In the genomic region with DNA sequence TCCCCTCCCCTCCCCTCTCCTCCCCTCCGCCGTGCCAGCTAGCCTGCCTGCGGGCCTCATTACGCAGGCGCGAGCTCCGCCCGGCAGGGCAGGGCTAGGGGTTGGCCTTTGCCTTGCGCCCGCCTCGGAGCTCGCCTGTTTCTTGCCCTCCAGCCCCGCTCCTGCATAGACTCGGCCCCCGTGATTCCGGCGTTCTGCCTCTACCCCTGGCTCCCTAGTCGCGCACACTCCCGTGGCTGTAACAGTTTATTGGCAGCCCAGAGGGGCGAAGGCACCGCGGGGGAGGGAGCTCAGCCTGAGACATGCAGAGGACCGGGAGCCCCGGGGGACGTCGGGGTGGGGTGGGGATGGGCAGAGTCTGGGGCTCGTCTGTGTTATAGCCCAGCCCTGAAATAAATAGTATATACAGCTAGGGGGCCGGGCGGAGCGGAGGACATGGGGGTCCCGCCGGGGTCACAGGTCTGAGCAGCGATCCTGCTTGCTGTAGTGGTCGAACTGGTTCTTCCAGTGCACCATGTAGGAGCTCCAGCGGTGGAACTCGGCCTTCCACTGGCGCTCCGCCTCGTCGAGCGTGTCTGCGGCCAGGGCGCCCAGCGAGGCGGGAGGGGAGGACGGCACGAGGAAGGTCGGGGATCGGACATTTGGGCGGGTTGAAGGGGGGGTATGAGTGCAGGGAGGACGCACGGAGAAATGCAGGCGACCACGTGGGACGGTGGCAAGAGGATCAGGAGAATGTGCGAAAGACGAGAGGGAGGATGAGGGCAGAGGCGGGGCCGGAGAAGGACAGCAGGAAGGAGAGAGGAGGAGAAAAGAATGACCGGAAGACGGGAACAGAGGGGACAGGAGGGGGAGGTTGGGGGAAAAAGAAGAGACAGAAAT, we compare ENCODE assay signal across 8 cellular contexts. TPM values are rescaled to one million over a fixed set of nuclear protein-coding genes. Genes with fewer than 3 reads are reported as not detected.
DNase-seq lines count a peak whose midpoint lies in the region; ATAC-seq, FAIRE-seq and TF ChIP-seq lines count a peak whose summit lies in the region.

No MANE protein-coding gene starts in this region.

- peak overlapping the region; percentile 59 for H3K4me3 ChIP-seq in GM12875 (ENCODE audit: low read depth, low read length)
- H3K4me3 ChIP-seq in right cardiac atrium (ENCODE audit: low read length) = peak overlapping the region; percentile 51

- peaks cover 18% of the 10 kb centered on the region for H3K36me3 Mint-ChIP-seq in T-helper 17 cell (ENCODE audit: low read depth)

- H3K27ac Mint-ChIP-seq in T-helper 17 cell = peak overlapping the region; percentile 29

- H3K27me3 Mint-ChIP-seq in T-helper 17 cell = peaks cover 21% of the 10 kb centered on the region

- H3K9me3 ChIP-seq in T-helper 17 cell (ENCODE audit: control insufficient read depth, low read length, poor library complexity, severe bottlenecking) (no peaks in the 10 kb centered on the region), right cardiac atrium (ENCODE audit: control insufficient read depth, low read length) (no peaks in the 10 kb centered on the region)

- H3K4me3 Mint-ChIP-seq in T-helper 17 cell = peak overlapping the region; percentile 90

- peaks cover 4% of the 10 kb centered on the region for H3K4me1 ChIP-seq in right cardiac atrium (ENCODE audit: control insufficient read depth, insufficient read depth, low read length)

- peaks cover 42% of the 10 kb centered on the region for H3K4me1 Mint-ChIP-seq in T-helper 17 cell

- no peaks in the 10 kb centered on the region for H3K27me3 ChIP-seq in right cardiac atrium (ENCODE audit: control insufficient read depth, insufficient read depth)

- FAIRE-seq in urothelium cell line (lab: Jason Lieb, UNC) = peak; percentile 98

- peak; percentile 83 to 86 for DNase-seq in NCI-H187 (lab: John Stamatoyannopoulos, UW)
- peak; percentile 88 to 93 (median 90) for DNase-seq in T-helper 17 cell
- DNase-seq in right cardiac atrium = peak; percentile 96 to 98 (median 98)
- peak; percentile 60 for DNase-seq in pulmonary artery endothelial cell (ENCODE audit: low read depth, low spot score)
- DNase-seq in urothelium cell line (ENCODE audit: low spot score) = peak; percentile 100

- H3K27ac ChIP-seq in angular gyrus (ENCODE audit: low read depth, low read length) (peak overlapping the region; percentile 78), right cardiac atrium (ENCODE audit: low read length) (peak overlapping the region; percentile 88)

- under 1% methylated on average over 62 of the region's 62 CpGs for WGBS in right cardiac atrium

- intact Hi-C loops in right cardiac atrium (cut with DNase I) = loop anchor here in 1 of 4 donors (10.0 kb wide), 1 partner anchor 275 kb away; a partner anchor contains a TSS

- no peak for TF ChIP-seq CTCF in GM12875 (IDR thresholded peaks at IDR 0.05; ENCODE audit: borderline replicate concordance, insufficient read depth, low read depth, low read length)

- peak; percentile 50 for ATAC-seq in HG02840 (IDR thresholded peaks at IDR 0.05; ENCODE audit: low FRiP score, unreplicated experiment)
- ATAC-seq in T-helper 17 cell = peak; percentile 88
- peak; percentile 92 to 93 for ATAC-seq in right cardiac atrium

RNA-seq across cellular contexts. Expression of a gene that starts 0.5 kb away (rescaled TPM):
- total RNA-seq in T-helper 17 cell = 1 to 10 TPM; 1.6 to 2.2 TPM
- 1 to 10 TPM; 2.5 to 3.5 (median 3.0) TPM for total RNA-seq in right cardiac atrium
- polyA plus RNA-seq in right cardiac atrium = 3.6 TPM
- 2.5 and 2.6 TPM in 2 replicates for total RNA-seq in pulmonary artery endothelial cell

RNA-seq across cellular contexts. Expression of a gene that starts 5.7 kb away (rescaled TPM):
- total RNA-seq in T-helper 17 cell (under 1 TPM; 0.21 to 0.25 TPM), right cardiac atrium (10 to 100 TPM; 13.7 to 32.5 (median 22.7) TPM), pulmonary artery endothelial cell (0.33 and 0.81 TPM in 2 replicates)
- polyA plus RNA-seq in right cardiac atrium = 11.3 TPM

RNA-seq across cellular contexts. Expression of a gene that starts 15.1 kb away (rescaled TPM):
- total RNA-seq in T-helper 17 cell (100 to 1,000 TPM; 246 to 255 TPM), right cardiac atrium (10 to 100 TPM; 79.1 to 88.0 (median 82.2) TPM), pulmonary artery endothelial cell (56.7 and 66.1 TPM in 2 replicates)
- polyA plus RNA-seq in right cardiac atrium = 45.8 TPM

RNA-seq across cellular contexts. Expression of a gene that starts 22.8 kb away (rescaled TPM):
- 1 to 10 TPM; 8.5 to 9.8 TPM for total RNA-seq in T-helper 17 cell
- 10 to 100 TPM; 34.1 to 49.6 (median 46.9) TPM for total RNA-seq in right cardiac atrium
- 31.4 TPM for polyA plus RNA-seq in right cardiac atrium
- 61.0 and 71.8 TPM in 2 replicates for total RNA-seq in pulmonary artery endothelial cell

RNA-seq across cellular contexts. Expression of a gene that starts 37.5 kb away (rescaled TPM):
- 10 to 100 TPM; 43.9 to 50.9 TPM for total RNA-seq in T-helper 17 cell
- 10 to 100 TPM in 3 of 4 donors, 1 to 10 TPM in 1; 9.3 to 16.9 (median 12.6) TPM for total RNA-seq in right cardiac atrium
- polyA plus RNA-seq in right cardiac atrium = 6.4 TPM
- 29.2 and 30.9 TPM in 2 replicates for total RNA-seq in pulmonary artery endothelial cell

Comparison
In these comparisons a context has a peak if more than half of its experiments do, and no peak if none do; other contexts are left out.
1. Peak in every context shown above with its lines: DNase-seq, ATAC-seq, H3K4me3 ChIP-seq and H3K27ac ChIP-seq.